27 cellular contexts compared by ENCODE assay signal in the genomic region with DNA sequence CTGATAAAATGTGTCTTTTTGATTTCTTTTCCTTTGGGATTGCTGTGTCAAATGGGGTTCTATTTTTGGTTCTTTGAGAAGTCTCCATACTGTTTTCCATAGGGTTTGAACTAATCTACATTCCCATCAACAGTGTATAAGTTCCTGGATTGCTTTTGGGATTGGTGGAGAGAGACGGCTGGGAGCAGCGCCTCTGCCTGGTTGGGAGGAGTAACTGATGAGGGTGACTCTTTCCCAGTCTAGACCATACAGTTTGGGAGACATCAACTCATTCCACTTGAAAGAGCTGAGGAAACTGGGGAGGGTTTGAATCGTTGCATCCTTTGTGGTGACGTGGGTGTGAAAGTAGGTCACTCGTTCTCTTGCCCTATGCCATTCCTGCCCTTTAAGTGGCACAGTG. TPM values are rescaled to one million over a fixed set of nuclear protein-coding genes. Genes with fewer than 3 reads are reported as not detected.
"Had no signal": no experiment of that assay in that cellular context is flagged by ENCODE, and none has a peak within 500 bp of the region (broad histone marks: within the 10 kb centered on the region; RNA-seq: fewer than 3 reads in every experiment).

No MANE protein-coding gene starts in this region.

- H3K9me3 Mint-ChIP-seq: effector memory CD8-positive, alpha-beta T cell; natural killer cell; stimulated activated effector memory CD8-positive, alpha-beta T cell treated with anti-CD3 and anti-CD28 coated beads, Interleukin-12 subunit alpha, Interleukin-12 subunit beta, amount 100 ng/mL, for 72 hours; type B pancreatic cell had no signal

- H3K4me3 ChIP-seq: gastrocnemius medialis, lower lobe of right lung, ovary, psoas muscle, sigmoid colon, stomach, thyroid gland had no signal

- H3K36me3 Mint-ChIP-seq: natural killer cell; stimulated activated effector memory CD8-positive, alpha-beta T cell treated with anti-CD3 and anti-CD28 coated beads, Interleukin-12 subunit alpha, Interleukin-12 subunit beta, amount 100 ng/mL, for 72 hours; type B pancreatic cell had no signal

- H3K27ac Mint-ChIP-seq: effector memory CD8-positive, alpha-beta T cell; natural killer cell; stimulated activated effector memory CD8-positive, alpha-beta T cell treated with anti-CD3 and anti-CD28 coated beads, Interleukin-12 subunit alpha, Interleukin-12 subunit beta, amount 100 ng/mL, for 72 hours; type B pancreatic cell had no signal

- DNase-seq: cortex of kidney; effector memory CD8-positive, alpha-beta T cell; foreskin fibroblast; gastrocnemius medialis; head of caudate nucleus; kidney glomerular epithelial cell; left colon; left ventricle myocardium superior; lower lobe of right lung; natural killer cell; occipital lobe; ovary; posterior cingulate gyrus; psoas muscle; right cardiac atrium; sigmoid colon; stimulated activated CD4-positive, alpha-beta T cell treated with anti-CD3 and anti-CD28 coated beads, Interleukin-2, amount 100 ng/mL, for 24 hours; stimulated activated CD4-positive, alpha-beta T cell treated with anti-CD3 and anti-CD28 coated beads, Interleukin-4, amount 100 ng/mL, for 24 hours; stimulated activated naive CD4-positive, alpha-beta T cell treated with Interleukin-2 at 50 U/mL for 16 hours; stomach; thyroid gland had no signal

- H3K4me1 ChIP-seq: gastrocnemius medialis, lower lobe of right lung, psoas muscle, thyroid gland had no signal

- FAIRE-seq: islet of Langerhans had no signal

- H3K36me3 ChIP-seq: gastrocnemius medialis, lower lobe of right lung, ovary, sigmoid colon, stomach, thyroid gland had no signal

- H3K4me3 Mint-ChIP-seq: effector memory CD8-positive, alpha-beta T cell; natural killer cell; stimulated activated effector memory CD8-positive, alpha-beta T cell treated with anti-CD3 and anti-CD28 coated beads, Interleukin-12 subunit alpha, Interleukin-12 subunit beta, amount 100 ng/mL, for 72 hours; type B pancreatic cell had no signal

- H3K27me3 ChIP-seq: ovary, sigmoid colon, thyroid gland had no signal

- H3K9me3 ChIP-seq: gastrocnemius medialis, lower lobe of right lung, ovary, psoas muscle, sigmoid colon, stomach, thyroid gland had no signal

- H3K4me1 Mint-ChIP-seq: stimulated activated effector memory CD8-positive, alpha-beta T cell treated with anti-CD3 and anti-CD28 coated beads, Interleukin-12 subunit alpha, Interleukin-12 subunit beta, amount 100 ng/mL, for 72 hours had no signal

- H3K27ac ChIP-seq: gastrocnemius medialis, lower lobe of right lung, ovary, psoas muscle, stomach, thyroid gland had no signal

RNA-seq across cellular contexts. Expression of gene KCNA1, which starts 42.3 kb away (rescaled TPM):
- total RNA-seq: gastrocnemius medialis, glomerular endothelial cell, left ventricle myocardium superior, lower lobe of right lung, natural killer cell, renal cortical epithelial cell had no signal
- polyA plus RNA-seq: esophagus, right cardiac atrium had no signal
